ENCODE assay signal across 31 cellular contexts in the genomic region with DNA sequence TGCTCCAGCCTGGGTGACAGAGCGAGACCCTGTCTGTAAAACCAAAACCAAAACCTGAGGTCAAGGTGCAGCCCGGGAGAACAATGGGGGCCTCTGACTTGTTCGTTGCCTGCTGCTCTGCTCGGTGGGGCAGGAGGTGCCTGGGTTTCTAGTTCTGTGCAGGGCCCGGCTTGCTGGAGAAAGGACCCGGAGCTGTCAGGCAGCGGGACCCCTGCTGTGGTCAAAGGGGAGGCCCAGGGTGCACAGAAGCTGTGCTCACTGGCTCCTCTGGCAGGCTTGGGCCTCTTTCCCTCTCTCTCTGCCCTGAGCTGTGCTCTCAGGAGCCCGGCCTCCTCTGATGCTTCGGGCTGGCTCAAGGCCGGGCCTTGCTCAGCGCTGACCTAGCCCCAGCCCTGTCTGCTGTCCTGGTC. TPM values are rescaled to one million over a fixed set of nuclear protein-coding genes. Genes with fewer than 3 reads are reported as not detected.
"Had no signal": no experiment of that assay in that cellular context is flagged by ENCODE, and none has a peak within 500 bp of the region (broad histone marks: within the 10 kb centered on the region; RNA-seq: fewer than 3 reads in every experiment).

No MANE protein-coding gene starts in this region.

- DNase-seq: activated CD4-positive, alpha-beta T cell treated with anti-CD3 and anti-CD28 coated beads for 4 hours; activated CD4-positive, alpha-beta T cell treated with anti-CD3 and anti-CD28 coated beads, Interleukin-2, amount 50 U/mL, for 48 hours; activated CD4-positive, CD25-positive, alpha-beta regulatory T cell; activated CD8-positive, alpha-beta memory T cell treated with anti-CD3 and anti-CD28 coated beads, Interleukin-2, amount 50 U/mL, for 48 hours; activated naive CD4-positive, alpha-beta T cell; activated T-cell treated with anti-CD3 and anti-CD28 coated beads, Interleukin-2, amount 50 U/mL, for 4 hours; adrenal gland; colonic mucosa; esophagus squamous epithelium; gastrocnemius medialis; hippocampal formation; kidney glomerular epithelial cell; left ventricle myocardium inferior; mammary epithelial cell; natural killer cell; sigmoid colon; stimulated activated CD4-positive, alpha-beta T cell treated with anti-CD3 and anti-CD28 coated beads, Interleukin-2, amount 100 ng/mL, for 48 hours; stimulated activated CD8-positive, alpha-beta memory T cell treated with anti-CD3 and anti-CD28 coated beads, Interleukin-4, amount 100 ng/mL, for 48 hours; stimulated activated naive B cell treated with anti-CD40 and anti-IgM and Interleukin-4, amounts not matched to agents 10 μg/mL and 1 μg/mL and 100 μg/mL, for 72 hours had no signal

- H3K27ac Mint-ChIP-seq: activated naive CD8-positive, alpha-beta T cell; activated T-helper 2 cell treated with anti-CD3 and anti-CD28 coated beads, Interferon-gamma antibody, Interleukin-2, Interleukin-4, amounts not matched to agents 10 μg/mL and 5 μg/mL and 100 μg/mL, durations not matched to agents 14 hours and 24 hours and 36 hours; mesothelial cell of epicardium; natural killer cell; stimulated activated naive B cell treated with anti-CD40 and anti-IgM and Interleukin-4, amounts not matched to agents 10 μg/mL and 1 μg/mL and 100 μg/mL, for 72 hours; type B pancreatic cell had no signal

- H3K9me3 ChIP-seq: adrenal gland, breast epithelium, colonic mucosa, esophagus squamous epithelium, gastrocnemius medialis, left ventricle myocardium inferior, sigmoid colon, thoracic aorta, vagina had no signal

- H3K4me3 ChIP-seq: adrenal gland, breast epithelium, colonic mucosa, esophagus squamous epithelium, gastrocnemius medialis, left ventricle myocardium inferior, sigmoid colon, thoracic aorta, vagina had no signal

- H3K4me1 ChIP-seq: colonic mucosa had no signal

- H3K27me3 ChIP-seq: adrenal gland, breast epithelium, colonic mucosa, gastrocnemius medialis, sigmoid colon, vagina had no signal

- H3K9me3 Mint-ChIP-seq: activated T-cell treated with anti-CD3 and anti-CD28 coated beads, Interleukin-2, amount 50 U/mL, for 4 hours; activated T-helper 2 cell treated with anti-CD3 and anti-CD28 coated beads, Interferon-gamma antibody, Interleukin-2, Interleukin-4, amounts not matched to agents 10 μg/mL and 5 μg/mL and 100 μg/mL, durations not matched to agents 14 hours and 24 hours and 36 hours; central memory CD8-positive, alpha-beta T cell; mesothelial cell of epicardium; natural killer cell; stimulated activated naive B cell treated with anti-CD40 and anti-IgM and Interleukin-4, amounts not matched to agents 10 μg/mL and 1 μg/mL and 100 μg/mL, for 72 hours; type B pancreatic cell had no signal

- H3K36me3 Mint-ChIP-seq: activated naive CD8-positive, alpha-beta T cell; natural killer cell; stimulated activated naive B cell treated with anti-CD40 and anti-IgM and Interleukin-4, amounts not matched to agents 10 μg/mL and 1 μg/mL and 100 μg/mL, for 72 hours; type B pancreatic cell had no signal

- ATAC-seq: activated T-cell treated with anti-CD3 and anti-CD28 coated beads, Interleukin-2, amount 50 U/mL, for 4 hours; gastrocnemius medialis; natural killer cell; stimulated activated naive B cell treated with anti-CD40 and anti-IgM and Interleukin-4, amounts not matched to agents 10 μg/mL and 1 μg/mL and 100 μg/mL, for 72 hours had no signal

- H3K27ac ChIP-seq: adrenal gland, breast epithelium, colonic mucosa, esophagus squamous epithelium, gastrocnemius medialis, left ventricle myocardium inferior, sigmoid colon, thoracic aorta, vagina had no signal

- H3K36me3 ChIP-seq: breast epithelium, colonic mucosa, gastrocnemius medialis, left ventricle myocardium inferior had no signal

- H3K4me3 Mint-ChIP-seq: activated naive CD8-positive, alpha-beta T cell; activated T-cell treated with anti-CD3 and anti-CD28 coated beads, Interleukin-2, amount 50 U/mL, for 4 hours; central memory CD8-positive, alpha-beta T cell; mesothelial cell of epicardium; natural killer cell; stimulated activated naive B cell treated with anti-CD40 and anti-IgM and Interleukin-4, amounts not matched to agents 10 μg/mL and 1 μg/mL and 100 μg/mL, for 72 hours had no signal

- H3K4me1 Mint-ChIP-seq: central memory CD8-positive, alpha-beta T cell; natural killer cell had no signal

RNA-seq across cellular contexts. Expression of a gene that starts 28.1 kb away (rescaled TPM):
- total RNA-seq: activated CD8-positive, alpha-beta memory T cell treated with anti-CD3 and anti-CD28 coated beads for 36 hours; activated T-cell treated with anti-CD3 and anti-CD28 coated beads, Interleukin-2, amount 50 U/mL, for 4 hours; activated T-helper 2 cell treated with anti-CD3 and anti-CD28 coated beads, Interferon-gamma antibody, Interleukin-2, Interleukin-4, amounts not matched to agents 10 μg/mL and 5 μg/mL and 100 μg/mL, durations not matched to agents 14 hours and 24 hours and 36 hours; colonic mucosa; esophagus squamous epithelium; gastrocnemius medialis; left ventricle myocardium inferior; mammary epithelial cell; natural killer cell; osteoblast; posterior vena cava; renal cortical epithelial cell; thoracic aorta had no signal
